20 cellular contexts compared by ENCODE assay signal in genomic region chr9:6440405-6440804, GRCh38. TPM values are rescaled to one million over a fixed set of nuclear protein-coding genes. Genes with fewer than 3 reads are reported as not detected.
DNase-seq lines count a peak whose midpoint lies in the region; ATAC-seq and TF ChIP-seq lines count a peak whose summit lies in the region.
"Had no signal": no experiment of that assay in that cellular context is flagged by ENCODE, and none has a peak within 500 bp of the region (broad histone marks: within the 10 kb centered on the region; RNA-seq: fewer than 3 reads in every experiment).

No MANE protein-coding gene starts in this region.

- H3K9ac ChIP-seq in fibroblast of lung (ENCODE audit: insufficient read depth, low read length), result no peak overlapping the region
- H3K9ac ChIP-seq: BLaER1 treated with 17β-estradiol and CSF1 and Interleukin-3, amounts not matched to agents 10 nM and 100 nM had no signal

- H3K4me2 ChIP-seq in fibroblast of lung (ENCODE audit: extremely low read depth, insufficient read depth, low read length), result peak overlapping the region; percentile 29
- H3K4me2 ChIP-seq: A549; BLaER1 treated with 17β-estradiol and CSF1 and Interleukin-3, amounts not matched to agents 10 nM and 100 nM had no signal

- peaks cover 84% of the 10 kb centered on the region for H3K4me1 Mint-ChIP-seq in CD4-positive, alpha-beta T cell (ENCODE audit: low read depth)

- no peak overlapping the region for H3K27ac ChIP-seq in CD4-positive, alpha-beta T cell (ENCODE audit: low read depth, low read length)
- H3K27ac ChIP-seq in fibroblast of lung (ENCODE audit: insufficient read depth, low read length) (no peak overlapping the region), right lobe of liver (no peak overlapping the region)
- H3K27ac ChIP-seq: A549; BLaER1 treated with 17β-estradiol and CSF1 and Interleukin-3, amounts not matched to agents 10 nM and 100 nM had no signal

- H3K4me1 ChIP-seq in fibroblast of lung (ENCODE audit: control insufficient read depth, extremely low read depth, insufficient read depth, low read length) (peaks cover 2% of the 10 kb centered on the region), right lobe of liver (no peaks in the 10 kb centered on the region)
- H3K4me1 ChIP-seq: A549, BE2C had no signal

- no peak for TF ChIP-seq POLR2A in right lobe of liver (IDR thresholded peaks at IDR 0.05)

- ATAC-seq in CD4-positive, alpha-beta T cell (ENCODE audit: poor library complexity), result no peak
- ATAC-seq in GM19452 (IDR thresholded peaks at IDR 0.05; ENCODE audit: unreplicated experiment) (no peak), right lobe of liver (no peak)
- ATAC-seq: A549; CD8-positive, alpha-beta T cell had no signal

- no peaks in the 10 kb centered on the region for H3K27me3 ChIP-seq in CD4-positive, alpha-beta T cell (ENCODE audit: control insufficient read depth, insufficient read depth, low read length)
- H3K27me3 ChIP-seq in fibroblast of lung (ENCODE audit: control insufficient read depth, insufficient read depth, low read length) (no peaks in the 10 kb centered on the region), right lobe of liver (no peaks in the 10 kb centered on the region)
- H3K27me3 ChIP-seq: BE2C; BLaER1 treated with 17β-estradiol and CSF1 and Interleukin-3, amounts not matched to agents 10 nM and 100 nM had no signal

- intact Hi-C loops in CD4-positive, alpha-beta T cell (cut with DNase I, micrococcal nuclease), result no loop called here
- intact Hi-C loops in right lobe of liver (cut with DNase I), result no loop called here

- H3K27me3 Mint-ChIP-seq in CD4-positive, alpha-beta T cell, result no peaks in the 10 kb centered on the region

- H3K36me3 Mint-ChIP-seq in CD4-positive, alpha-beta T cell (ENCODE audit: low read depth), result peaks cover 55% of the 10 kb centered on the region

- no peaks in the 10 kb centered on the region for H3K9me3 Mint-ChIP-seq in CD4-positive, alpha-beta T cell
- H3K9me3 Mint-ChIP-seq: CD14-positive monocyte; CD8-positive, alpha-beta T cell had no signal

- H3K4me3 Mint-ChIP-seq in CD4-positive, alpha-beta T cell, result no peak overlapping the region
- H3K4me3 Mint-ChIP-seq: CD14-positive monocyte; CD8-positive, alpha-beta T cell had no signal

- H3K36me3 ChIP-seq in fibroblast of lung (ENCODE audit: control insufficient read depth, insufficient read depth, low read length), result no peaks in the 10 kb centered on the region
- H3K36me3 ChIP-seq in right lobe of liver, result peaks cover 0 to 3% (median 0%) of the 10 kb centered on the region in 4 donors

- H3K79me2 ChIP-seq in fibroblast of lung (ENCODE audit: control insufficient read depth, insufficient read depth, low read length), result peaks cover 96% of the 10 kb centered on the region

- H4K20me1 ChIP-seq in fibroblast of lung (ENCODE audit: control insufficient read depth, extremely low read depth, insufficient read depth, low read length), result peaks cover 2% of the 10 kb centered on the region

- 73% methylated on average over 3 of the region's 3 CpGs for WGBS in right lobe of liver (ENCODE audit: insufficient coverage, low coverage, low lambda C conversion rate, missing lambda C conversion rate)

- CTCF ChIA-PET in CD4-positive, alpha-beta T cell (lab: Charles Lee), result interaction anchor here (0.6 to 1.6 kb wide), 2 partner anchors 9 to 11 kb away, joined by 3 read pairs; no protein-coding TSS in a partner anchor

- H3K4me3 ChIP-seq in fibroblast of lung (replicated peaks in 1 of 4; ENCODE audit: control extremely low read depth in 1 of 4, insufficient read depth in 1 of 4, low read depth in 3 of 4, low read length in 4 of 4) (no peak overlapping the region), fibroblast of villous mesenchyme (ENCODE audit: low read depth, low read length) (no peak overlapping the region), right lobe of liver (no peak overlapping the region)
- H3K4me3 ChIP-seq: A549; BLaER1 treated with 17β-estradiol and CSF1 and Interleukin-3, amounts not matched to agents 10 nM and 100 nM; HAP-1 had no signal

- H3K27ac Mint-ChIP-seq in CD4-positive, alpha-beta T cell, result peak overlapping the region; percentile 18
- H3K27ac Mint-ChIP-seq: CD8-positive, alpha-beta T cell had no signal

- H2AFZ ChIP-seq in fibroblast of lung (ENCODE audit: low read length), result no peak overlapping the region

- no peaks in the 10 kb centered on the region for H3K9me3 ChIP-seq in CD4-positive, alpha-beta T cell (ENCODE audit: control insufficient read depth, low read length)
- H3K9me3 ChIP-seq in fibroblast of lung (ENCODE audit: control insufficient read depth, insufficient read depth, low read depth, low read length), result no peaks in the 10 kb centered on the region
- no peaks in the 10 kb centered on the region for H3K9me3 ChIP-seq in right lobe of liver
- H3K9me3 ChIP-seq: A549; BE2C; BLaER1 treated with 17β-estradiol and CSF1 and Interleukin-3, amounts not matched to agents 10 nM and 100 nM; HAP-1 had no signal

- no peak for DNase-seq in CD4-positive, alpha-beta T cell
- peak in 1 of 2 donors; percentile 25 for DNase-seq in fibroblast of lung (ENCODE audit: low read depth in 2 of 2)
- peak; percentile 64 for DNase-seq in fibroblast of villous mesenchyme (ENCODE audit: low read depth)
- peak; percentile 32 for DNase-seq in superior temporal gyrus (ENCODE audit: extremely low spot score)
- no peak for DNase-seq in DMS79 treated with DMSO at 0.1 percent for 48 hours (lab: John Stamatoyannopoulos, UW)
- no peak for DNase-seq in right lobe of liver
- DNase-seq: 8988T; ACHN; AML-193; BE2C; CD8-positive, alpha-beta T cell; DMS 273 treated with DMSO at 0.1 percent for 48 hours; DMS79; GF-D8; GOT3 had no signal

- POLR2A ChIA-PET in CD4-positive, alpha-beta T cell (lab: Charles Lee), result interaction anchor here (1.1 kb wide), 2 partner anchors 27 to 28 kb away, joined by 3 to 4 read pairs; partner anchors contain the start of gene UHRF2

- TF ChIP-seq CTCF in CD4-positive, alpha-beta T cell (IDR thresholded peaks at IDR 0.05), result no peak
- TF ChIP-seq CTCF in fibroblast of lung (conservative IDR thresholded peaks at IDR 0.05 in 1 of 2, IDR thresholded peaks at IDR 0.05 in 1 of 2; ENCODE audit: low read depth in 1 of 2, low read length in 2 of 2), result no peak
- TF ChIP-seq CTCF in fibroblast of villous mesenchyme (IDR thresholded peaks at IDR 0.05; ENCODE audit: insufficient read depth, low read depth, low read length), result no peak
- no peak for TF ChIP-seq CTCF in right lobe of liver (IDR thresholded peaks at IDR 0.05)

RNA-seq across cellular contexts. Expression of gene UHRF2, which starts 27.4 kb away (rescaled TPM):
- 100 to 1,000 TPM; 141 to 149 TPM for total RNA-seq in CD4-positive, alpha-beta T cell
- total RNA-seq in fibroblast of lung, result 56.2 and 81.7 TPM in 2 replicates
- 28.8 and 31.5 TPM in 2 replicates for polyA plus RNA-seq in fibroblast of lung
- polyA plus RNA-seq in fibroblast of lung (2012), result 14.6 and 20.4 TPM in 2 replicates
- 10.0 and 18.3 TPM in 2 replicates for polyA minus RNA-seq in fibroblast of lung (ENCODE audit: low replicate concordance)
- total RNA-seq in fibroblast of villous mesenchyme, result 46.4 and 54.0 TPM in 2 replicates
- total RNA-seq in right lobe of liver, result 10 to 100 TPM; 12.6 to 18.8 (median 17.1) TPM

Comparison
In these comparisons a context has a peak if more than half of its experiments do, and no peak if none do; other contexts are left out.
1. DNase-seq: peak in fibroblast of villous mesenchyme (single experiment) and superior temporal gyrus (single experiment); none in CD4-positive, alpha-beta T cell (0 of 10), DMS79 treated with DMSO at 0.1 percent for 48 hours (single experiment) and right lobe of liver (0 of 3).